In the genomic region with DNA sequence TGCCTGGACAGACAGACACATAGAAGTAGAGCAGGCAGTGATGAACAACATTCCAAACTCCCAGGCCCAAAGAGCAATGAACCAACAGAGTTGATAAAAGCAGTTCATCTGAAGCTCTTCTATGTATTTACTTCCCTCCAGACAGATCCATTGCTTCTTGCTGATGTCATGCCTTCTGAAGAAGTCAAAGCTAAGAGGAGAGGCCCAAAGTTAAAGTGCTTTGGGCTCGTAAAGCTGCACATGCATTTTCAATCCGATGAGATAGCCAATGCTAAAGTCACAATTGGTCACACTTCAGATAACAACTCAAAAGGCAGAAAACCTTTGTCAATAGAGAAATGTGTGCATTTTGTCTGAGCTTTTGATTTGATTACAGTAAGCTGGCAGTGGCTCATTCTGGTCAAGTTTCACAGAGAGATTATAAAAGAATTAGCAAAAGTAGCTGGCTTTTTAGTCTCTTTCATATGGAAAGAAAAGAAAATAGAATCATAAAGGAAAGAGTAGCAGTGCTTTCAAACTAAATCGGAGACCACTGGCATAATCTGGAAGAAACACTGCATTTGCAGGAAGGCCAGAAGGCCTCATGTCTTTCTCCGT, we compare ENCODE assay signal across 26 cellular contexts.
"Had no signal": no experiment of that assay in that cellular context is flagged by ENCODE, and none has a peak within 500 bp of the region (broad histone marks: within the 10 kb centered on the region; RNA-seq: fewer than 3 reads in every experiment).

No MANE protein-coding gene starts in this region.

- H3K4me3 ChIP-seq: hepatocyte, left lung, tibial artery had no signal

- H3K4me1 ChIP-seq: left lung, parathyroid adenoma had no signal

- H3K36me3 Mint-ChIP-seq: activated naive CD8-positive, alpha-beta T cell treated with anti-CD3 and anti-CD28 coated beads for 36 hours; immature natural killer cell; natural killer cell treated with Interleukin-12 subunit alpha and Interleukin-12 subunit beta and Interleukin-15 and Interleukin-18, amount 100 ng/mL, for 72 hours had no signal

- H3K27me3 ChIP-seq: hepatocyte, tibial artery had no signal

- H3K27ac Mint-ChIP-seq: activated naive CD8-positive, alpha-beta T cell treated with anti-CD3 and anti-CD28 coated beads for 36 hours; dendritic cell treated with granulocyte-macrophage colony-stimulating factor and Interleukin-4, amounts not matched to agents 40 ng/mL and 50 ng/mL, for 4 days; immature natural killer cell; natural killer cell treated with Interleukin-12 subunit alpha and Interleukin-12 subunit beta and Interleukin-15 and Interleukin-18, amount 100 ng/mL, for 72 hours; stimulated activated naive CD8-positive, alpha-beta T cell treated with anti-CD3 and anti-CD28 coated beads, Interleukin-15, Interleukin-2, amounts not matched to agents 100 ng/mL and 50 ng/mL, for 24 hours; T-helper 1 cell treated with Interleukin-12 subunit alpha and Interleukin-12 subunit beta and Interleukin-4 antibody, amounts not matched to agents 30 μg/mL and 1 μg/mL, for 36 hours had no signal

- DNase-seq: activated CD4-positive, alpha-beta T cell treated with anti-CD3 and anti-CD28 coated beads for 4 hours; activated CD4-positive, alpha-beta T cell treated with anti-CD3 and anti-CD28 coated beads, Interleukin-2, amount 50 U/mL, for 48 hours; activated CD4-positive, CD25-positive, alpha-beta regulatory T cell; activated CD8-positive, alpha-beta memory T cell treated with anti-CD3 and anti-CD28 coated beads, Interleukin-2, amount 50 U/mL, for 48 hours; activated naive CD4-positive, alpha-beta T cell treated with Interleukin-2 at 50 U/mL for 16 hours; activated naive CD8-positive, alpha-beta T cell treated with anti-CD3 and anti-CD28 coated beads for 36 hours; activated T-cell treated with anti-CD3 and anti-CD28 coated beads, Interleukin-2, amount 50 U/mL, for 4 hours; effector CD4-positive, alpha-beta T cell; erythroblast; foreskin fibroblast; immature natural killer cell; kidney glomerular epithelial cell; left lung; midbrain; nucleus accumbens; right cardiac atrium; stimulated activated CD4-positive, alpha-beta T cell treated with anti-CD3 and anti-CD28 coated beads, Interleukin-1b, Interleukin-23, amount 100 ng/mL, for 48 hours; substantia nigra; T1000; tibial artery had no signal

- H3K4me1 Mint-ChIP-seq: activated naive CD8-positive, alpha-beta T cell treated with anti-CD3 and anti-CD28 coated beads for 36 hours; immature natural killer cell had no signal

- H3K36me3 ChIP-seq: left lung, tibial artery had no signal

- H3K27me3 Mint-ChIP-seq: activated naive CD8-positive, alpha-beta T cell treated with anti-CD3 and anti-CD28 coated beads for 36 hours; dendritic cell treated with granulocyte-macrophage colony-stimulating factor and Interleukin-4, amounts not matched to agents 40 ng/mL and 50 ng/mL, for 4 days; stimulated activated naive CD8-positive, alpha-beta T cell treated with anti-CD3 and anti-CD28 coated beads, Interleukin-15, Interleukin-2, amounts not matched to agents 100 ng/mL and 50 ng/mL, for 24 hours had no signal

- H3K4me2 ChIP-seq: hepatocyte had no signal

- H3K27ac ChIP-seq: hepatocyte, left lung, parathyroid adenoma, tibial artery had no signal

- H3K9me3 ChIP-seq: left lung, tibial artery had no signal

- H3K4me3 Mint-ChIP-seq: activated naive CD8-positive, alpha-beta T cell treated with anti-CD3 and anti-CD28 coated beads for 36 hours; activated T-cell treated with anti-CD3 and anti-CD28 coated beads, Interleukin-2, amount 50 U/mL, for 4 hours; dendritic cell treated with granulocyte-macrophage colony-stimulating factor and Interleukin-4, amounts not matched to agents 40 ng/mL and 50 ng/mL, for 4 days; immature natural killer cell; natural killer cell treated with Interleukin-12 subunit alpha and Interleukin-12 subunit beta and Interleukin-15 and Interleukin-18, amount 100 ng/mL, for 72 hours; stimulated activated naive CD8-positive, alpha-beta T cell treated with anti-CD3 and anti-CD28 coated beads, Interleukin-15, Interleukin-2, amounts not matched to agents 100 ng/mL and 50 ng/mL, for 24 hours; T-helper 1 cell treated with Interleukin-12 subunit alpha and Interleukin-12 subunit beta and Interleukin-4 antibody, amounts not matched to agents 30 μg/mL and 1 μg/mL, for 36 hours had no signal

- H2AFZ ChIP-seq: hepatocyte, parathyroid adenoma had no signal

- H3K9ac ChIP-seq: parathyroid adenoma had no signal

- H3K79me2 ChIP-seq: hepatocyte, parathyroid adenoma had no signal

- H3K9me3 Mint-ChIP-seq: activated naive CD8-positive, alpha-beta T cell treated with anti-CD3 and anti-CD28 coated beads for 36 hours; activated T-cell treated with anti-CD3 and anti-CD28 coated beads, Interleukin-2, amount 50 U/mL, for 4 hours; dendritic cell treated with granulocyte-macrophage colony-stimulating factor and Interleukin-4, amounts not matched to agents 40 ng/mL and 50 ng/mL, for 4 days; immature natural killer cell; natural killer cell treated with Interleukin-12 subunit alpha and Interleukin-12 subunit beta and Interleukin-15 and Interleukin-18, amount 100 ng/mL, for 72 hours; stimulated activated naive CD8-positive, alpha-beta T cell treated with anti-CD3 and anti-CD28 coated beads, Interleukin-15, Interleukin-2, amounts not matched to agents 100 ng/mL and 50 ng/mL, for 24 hours; T-helper 1 cell treated with Interleukin-12 subunit alpha and Interleukin-12 subunit beta and Interleukin-4 antibody, amounts not matched to agents 30 μg/mL and 1 μg/mL, for 36 hours had no signal
